Comparison of ENCODE assay signal across 22 cellular contexts in the genomic region with DNA sequence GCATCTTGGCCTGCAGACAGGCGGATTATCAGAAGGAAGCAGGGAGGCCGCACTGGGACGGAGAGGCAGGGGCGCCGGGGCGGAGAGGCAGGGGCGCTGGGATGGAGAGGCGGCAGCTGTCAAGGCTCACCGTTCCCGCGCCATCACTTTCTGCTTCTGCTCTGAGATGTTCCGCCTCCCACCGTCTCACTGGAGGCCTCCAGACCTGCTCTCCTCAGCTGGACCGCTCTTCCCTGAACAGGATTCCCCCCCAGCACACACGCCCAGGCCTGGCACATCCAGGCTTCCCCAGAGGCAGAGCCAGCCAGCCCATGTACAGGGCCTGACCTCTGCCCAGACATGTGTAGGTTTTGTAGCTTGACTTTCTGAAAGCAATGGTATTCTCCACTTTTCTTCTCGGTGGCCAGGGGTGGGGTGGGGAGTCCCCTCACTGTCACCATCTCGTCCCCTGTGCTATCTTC.
DNase-seq lines count a peak whose midpoint lies in the region; ATAC-seq and TF ChIP-seq lines count a peak whose summit lies in the region.
"Had no signal": no experiment of that assay in that cellular context is flagged by ENCODE, and none has a peak within 500 bp of the region (broad histone marks: within the 10 kb centered on the region; RNA-seq: fewer than 3 reads in every experiment).

No MANE protein-coding gene starts in this region.

- H3K36me3 Mint-ChIP-seq in activated CD4-positive, alpha-beta T cell treated with anti-CD3 and anti-CD28 coated beads, Interleukin-2, amount 10 ng/mL, durations not matched to agents 7 days and 5 days (ENCODE audit: low read depth) = no peaks in the 10 kb centered on the region
- H3K36me3 Mint-ChIP-seq: CD4-positive, alpha-beta memory T cell; natural killer cell treated with Interleukin-12 subunit alpha and Interleukin-12 subunit beta and Interleukin-15 and Interleukin-18, amount 100 ng/mL, for 72 hours; stimulated activated naive B cell treated with anti-CD40 and anti-IgM and Interleukin-4, amounts not matched to agents 10 μg/mL and 1 μg/mL and 100 μg/mL, for 72 hours had no signal

- ATAC-seq in foreskin keratinocyte = no peak
- ATAC-seq: gastroesophageal sphincter; stimulated activated naive B cell treated with anti-CD40 and anti-IgM and Interleukin-4, amounts not matched to agents 10 μg/mL and 1 μg/mL and 100 μg/mL, for 72 hours had no signal

- CTCF ChIA-PET in activated CD4-positive, alpha-beta T cell treated with anti-CD3 and anti-CD28 coated beads, Interleukin-2, amount 10 ng/mL, durations not matched to agents 7 days and 5 days (lab: Charles Lee) = no interaction called here

- H3K27me3 ChIP-seq in foreskin keratinocyte = no peaks in the 10 kb centered on the region
- peaks cover 0 to 86% (median 0%) of the 10 kb centered on the region in 7 donors for H3K27me3 ChIP-seq in spleen (replicated peaks in 1 of 7)

- H3K4me3 Mint-ChIP-seq in activated CD4-positive, alpha-beta T cell treated with anti-CD3 and anti-CD28 coated beads, Interleukin-2, amount 10 ng/mL, durations not matched to agents 7 days and 5 days = no peak overlapping the region
- H3K4me3 Mint-ChIP-seq: CD4-positive, alpha-beta memory T cell; natural killer cell treated with Interleukin-12 subunit alpha and Interleukin-12 subunit beta and Interleukin-15 and Interleukin-18, amount 100 ng/mL, for 72 hours; stimulated activated naive B cell treated with anti-CD40 and anti-IgM and Interleukin-4, amounts not matched to agents 10 μg/mL and 1 μg/mL and 100 μg/mL, for 72 hours had no signal

- 73 to 87% (median 82%) methylated on average over 15 to 17 of the region's 17 CpGs for WGBS in spleen, 5 donors

- no peak overlapping the region for H3K4me3 ChIP-seq in spleen
- H3K4me3 ChIP-seq: gastroesophageal sphincter had no signal

- no peaks in the 10 kb centered on the region for H3K9me3 ChIP-seq in spleen
- H3K9me3 ChIP-seq: gastroesophageal sphincter had no signal

- no peaks in the 10 kb centered on the region for H3K36me3 ChIP-seq in spleen
- H3K36me3 ChIP-seq: gastroesophageal sphincter had no signal

- H3K27ac Mint-ChIP-seq in activated CD4-positive, alpha-beta T cell treated with anti-CD3 and anti-CD28 coated beads, Interleukin-2, amount 10 ng/mL, durations not matched to agents 7 days and 5 days = no peak overlapping the region
- H3K27ac Mint-ChIP-seq: CD4-positive, alpha-beta memory T cell; natural killer cell treated with Interleukin-12 subunit alpha and Interleukin-12 subunit beta and Interleukin-15 and Interleukin-18, amount 100 ng/mL, for 72 hours had no signal

- peaks cover under 1% of the 10 kb centered on the region for H3K27me3 Mint-ChIP-seq in activated CD4-positive, alpha-beta T cell treated with anti-CD3 and anti-CD28 coated beads, Interleukin-2, amount 10 ng/mL, durations not matched to agents 7 days and 5 days

- H3K4me1 Mint-ChIP-seq in activated CD4-positive, alpha-beta T cell treated with anti-CD3 and anti-CD28 coated beads, Interleukin-2, amount 10 ng/mL, durations not matched to agents 7 days and 5 days = no peaks in the 10 kb centered on the region
- H3K4me1 Mint-ChIP-seq: CD4-positive, alpha-beta memory T cell; stimulated activated naive B cell treated with anti-CD40 and anti-IgM and Interleukin-4, amounts not matched to agents 10 μg/mL and 1 μg/mL and 100 μg/mL, for 72 hours had no signal

- DNase-seq in foreskin keratinocyte (peak in 1 of 2 donors; percentile 36), spleen (peak; percentile 57), NCI-H1436 treated with DMSO at 0.1 percent for 48 hours (lab: John Stamatoyannopoulos, UW) (no peak), anterior cingulate cortex (lab: John Stamatoyannopoulos, UW) (no peak)
- no peak for DNase-seq in activated CD4-positive, alpha-beta T cell treated with anti-CD3 and anti-CD28 coated beads, Interleukin-2, amount 10 ng/mL, durations not matched to agents 7 days and 5 days
- DNase-seq in stimulated activated CD4-positive, alpha-beta T cell treated with anti-CD3 and anti-CD28 coated beads, Interleukin-15, amount 100 ng/mL, for 24 hours = no peak
- DNase-seq: activated CD4-positive, alpha-beta T cell treated with anti-CD3 and anti-CD28 coated beads, Interleukin-2, amount 50 U/mL, for 1 hour; activated T-cell treated with anti-CD3 and anti-CD28 coated beads, Interleukin-2, amount 50 U/mL, for 48 hours; CD4-positive, alpha-beta memory T cell; cerebellar nuclear complex; dermis blood vessel endothelial cell; KBM-7; NCI-H1105; NCI-H2029 treated with DMSO at 0.1 percent for 48 hours; NCI-H524 treated with DMSO at 0.1 percent for 48 hours; NK-92 treated with Interleukin-12 subunit alpha and Interleukin-12 subunit beta, amount 100 ng/mL, for 24 hours; stimulated activated naive B cell treated with anti-CD40 and anti-IgM and Interleukin-4, amounts not matched to agents 10 μg/mL and 1 μg/mL and 100 μg/mL, for 72 hours; T-helper 9 cell had no signal

- POLR2A ChIA-PET in activated CD4-positive, alpha-beta T cell treated with anti-CD3 and anti-CD28 coated beads, Interleukin-2, amount 10 ng/mL, durations not matched to agents 7 days and 5 days (lab: Charles Lee) = no interaction called here

- H3K27ac ChIP-seq in C4-2B (peak overlapping the region; percentile 94; the same call in 1 of the 2 replicates), VCaP (peak overlapping the region; percentile 100), foreskin keratinocyte (peak overlapping the region; percentile 86), spleen (no peak overlapping the region)
- H3K27ac ChIP-seq: gastroesophageal sphincter had no signal

- TF ChIP-seq POLR2A in spleen (IDR thresholded peaks at IDR 0.05) = no peak

- TF ChIP-seq CTCF in C4-2B (conservative IDR thresholded peaks at IDR 0.05) (no peak), VCaP (conservative IDR thresholded peaks at IDR 0.05) (no peak), foreskin keratinocyte (conservative IDR thresholded peaks at IDR 0.05) (no peak), spleen (IDR thresholded peaks at IDR 0.05 in 8 of 11, conservative IDR thresholded peaks at IDR 0.05 in 3 of 11) (no peak)

- H3K4me1 ChIP-seq in foreskin keratinocyte (peaks cover 46% of the 10 kb centered on the region), spleen (peaks cover 0 to 5% (median 2%) of the 10 kb centered on the region in 6 donors)

- no peaks in the 10 kb centered on the region for H3K9me3 Mint-ChIP-seq in activated CD4-positive, alpha-beta T cell treated with anti-CD3 and anti-CD28 coated beads, Interleukin-2, amount 10 ng/mL, durations not matched to agents 7 days and 5 days
- H3K9me3 Mint-ChIP-seq: CD4-positive, alpha-beta memory T cell; natural killer cell treated with Interleukin-12 subunit alpha and Interleukin-12 subunit beta and Interleukin-15 and Interleukin-18, amount 100 ng/mL, for 72 hours; stimulated activated naive B cell treated with anti-CD40 and anti-IgM and Interleukin-4, amounts not matched to agents 10 μg/mL and 1 μg/mL and 100 μg/mL, for 72 hours had no signal

- intact Hi-C loops in spleen (cut with DNase I; ENCODE audit: low total_unique reads) = no loop called here

Comparison
In these comparisons a context has a peak if more than half of its experiments do, and no peak if none do; other contexts are left out.
1. H3K27ac ChIP-seq: peak in C4-2B (single experiment), VCaP (single experiment) and foreskin keratinocyte (single experiment); none in spleen (0 of 8).